Comparison of ENCODE assay signal across 14 cellular contexts in the genomic region with DNA sequence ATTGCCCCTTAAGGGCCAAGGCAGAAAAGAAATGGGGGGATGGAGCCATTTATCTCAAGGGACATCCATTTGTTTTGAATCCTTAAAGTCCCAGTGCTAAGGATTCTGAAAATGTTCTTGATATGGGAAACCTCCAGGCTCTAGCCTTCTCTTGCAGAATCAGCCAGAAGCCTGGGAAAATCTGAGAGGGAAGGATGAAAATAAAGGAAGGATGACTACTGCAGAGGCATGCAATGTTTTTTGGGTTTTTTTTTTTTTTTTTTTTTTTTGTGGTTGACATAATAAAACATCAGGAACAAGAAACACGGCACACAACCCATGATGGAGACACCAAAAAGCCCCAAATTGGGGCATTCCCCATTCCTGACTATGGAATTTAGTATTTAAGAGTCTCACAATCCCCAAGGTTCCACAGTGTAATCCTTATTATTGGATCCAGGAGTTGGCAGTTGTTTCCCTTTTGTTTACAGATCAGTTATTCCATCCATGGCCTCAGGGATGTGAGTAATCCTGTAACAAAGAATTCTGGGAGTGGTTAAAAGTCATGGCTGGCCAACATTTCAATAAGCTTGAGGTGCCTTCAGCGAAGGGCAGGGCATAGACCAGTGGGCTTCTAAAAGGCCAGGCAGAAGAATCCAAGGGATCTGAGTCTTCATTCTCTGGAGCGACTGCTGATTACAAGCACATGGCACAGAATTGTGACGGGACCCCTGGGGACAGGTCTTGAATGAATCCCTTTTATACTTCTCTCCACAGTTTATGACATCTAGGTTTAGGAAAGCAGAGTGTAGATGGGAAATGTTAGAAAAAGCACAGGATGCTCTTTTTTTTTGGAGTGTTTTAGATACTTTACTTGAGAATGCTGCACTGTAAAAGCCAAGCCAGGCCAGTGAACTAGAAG.
DNase-seq lines count a peak whose midpoint lies in the region; ATAC-seq, FAIRE-seq and TF ChIP-seq lines count a peak whose summit lies in the region.
"Had no signal": no experiment of that assay in that cellular context is flagged by ENCODE, and none has a peak within 500 bp of the region (broad histone marks: within the 10 kb centered on the region; RNA-seq: fewer than 3 reads in every experiment).

No MANE protein-coding gene starts in this region.

- H3K79me1 ChIP-seq in IMR-90 (ENCODE audit: low read depth in 1 of 2, low read length in 2 of 2), result no peaks in the 10 kb centered on the region

- 0 out of 2 replicates have a peak overlapping the region, but pooled peaks have one; percentile 9 for H2BK120ac ChIP-seq in IMR-90 (ENCODE audit: low read depth, low read length)

- TF ChIP-seq POLR2A in IMR-90 (IDR thresholded peaks at IDR 0.05; ENCODE audit: low read depth, low read length), result no peak

- CTCF ChIA-PET in IMR-90 (lab: Yijun Ruan, JAX), result no interaction called here

- H3K4me1 ChIP-seq in IMR-90 (ENCODE audit: control insufficient read depth, insufficient read depth, low read length) (peaks cover 9% of the 10 kb centered on the region), small intestine (ENCODE audit: control insufficient read depth in 2 of 2, insufficient read depth in 1 of 2, low read depth in 1 of 2, low read length in 1 of 2) (no peaks in the 10 kb centered on the region)

- H2BK5ac ChIP-seq in IMR-90 (ENCODE audit: low read depth, low read length, poor library complexity, severe bottlenecking), result peak overlapping the region; percentile 26

- no peak overlapping the region; the same call in 1 of the 2 replicates for H4K91ac ChIP-seq in IMR-90 (ENCODE audit: insufficient read depth, low read depth, low read length)

- H3K36me3 ChIP-seq in IMR-90 (ENCODE audit: control insufficient read depth, insufficient read depth, low read length) (no peaks in the 10 kb centered on the region), small intestine (ENCODE audit: control insufficient read depth in 2 of 2, insufficient read depth in 2 of 2, low read length in 2 of 2) (no peaks in the 10 kb centered on the region)
- H3K36me3 ChIP-seq: stomach had no signal

- no peak overlapping the region for H2BK20ac ChIP-seq in IMR-90 (ENCODE audit: low read depth, low read length)

- TF ChIP-seq CTCF in IMR-90 (conservative IDR thresholded peaks at IDR 0.05; ENCODE audit: low read depth, low read length), result no peak
- no peak for TF ChIP-seq CTCF in choroid plexus epithelial cell (conservative IDR thresholded peaks at IDR 0.05; ENCODE audit: low read depth, low read length)
- TF ChIP-seq CTCF in GM13977 (IDR thresholded peaks at IDR 0.05; ENCODE audit: extremely low read depth, insufficient read depth, missing control alignments), result no peak

- H3K9me3 ChIP-seq in IMR-90 (ENCODE audit: control insufficient read depth, insufficient read depth, low read length) (no peaks in the 10 kb centered on the region), small intestine (ENCODE audit: control insufficient read depth, low read depth) (no peaks in the 10 kb centered on the region)
- H3K9me3 ChIP-seq: stomach had no signal

- H3K27ac ChIP-seq in IMR-90 (ENCODE audit: insufficient read depth, low read length) (peak overlapping the region; percentile 67; the same call in 1 of the 2 replicates), small intestine (ENCODE audit: low read depth in 1 of 2, low read length in 1 of 2) (no peak overlapping the region)

- no peak overlapping the region for H3K4me3 ChIP-seq in IMR-90 (ENCODE audit: insufficient read depth, low read depth, low read length)
- no peak overlapping the region for H3K4me3 ChIP-seq in choroid plexus epithelial cell (ENCODE audit: low read depth, low read length)
- no peak overlapping the region for H3K4me3 ChIP-seq in small intestine (ENCODE audit: low read depth in 1 of 2, low read length in 2 of 2)
- H3K4me3 ChIP-seq: stomach had no signal

- peak overlapping the region; percentile 40 for H3K18ac ChIP-seq in IMR-90 (ENCODE audit: low read depth, low read length)

- H2BK15ac ChIP-seq in IMR-90 (ENCODE audit: low read depth, low read length), result no peak overlapping the region

- DNase-seq in AG08395 (ENCODE audit: low spot score) (peak; percentile 73), IMR-90 (peak; percentile 67), choroid plexus epithelial cell (ENCODE audit: low read depth) (peak; percentile 60), myocyte (ENCODE audit: low read depth) (peak; percentile 45), small intestine (no peak), cerebellar cortex (ENCODE audit: low spot score) (no peak), GM13977 (ENCODE audit: low spot score) (no peak)
- DNase-seq: activated T-cell treated with anti-CD3 and anti-CD28 coated beads, Interleukin-2, amount 50 U/mL, for 24 hours; CD4-positive, CD25-positive, alpha-beta regulatory T cell; effector memory CD8-positive, alpha-beta T cell; NCI-H2107; stimulated activated CD4-positive, alpha-beta T cell treated with anti-CD3 and anti-CD28 coated beads, Interleukin-15, amount 100 ng/mL, for 24 hours; stomach had no signal

- H2AK5ac ChIP-seq in IMR-90 (ENCODE audit: low read depth, low read length), result no peak overlapping the region

- FAIRE-seq in small intestine (lab: Jason Lieb, UNC), result no peak

- in situ Hi-C loops in IMR-90 (cut with MboI; ENCODE audit: low sequenced_read_pairs), result no loop called here
- in situ Hi-C loops in GM13977 (cut with MboI; ENCODE audit: low pct_unique_long_range_greater_than_20kb, low sequenced_read_pairs, unreplicated experiment), result no loop called here

- no peaks in the 10 kb centered on the region for H4K20me1 ChIP-seq in IMR-90 (ENCODE audit: insufficient read depth, low read length)

- ATAC-seq in IMR-90 (ENCODE audit: low read depth) (peak; percentile 52; the same call in 1 of the 2 replicates), HG03469 (IDR thresholded peaks at IDR 0.05; ENCODE audit: unreplicated experiment) (no peak)
- ATAC-seq: effector memory CD8-positive, alpha-beta T cell had no signal

- H3K4me2 ChIP-seq in IMR-90 (ENCODE audit: low read depth, low read length), result no peak overlapping the region

- H2AFZ ChIP-seq in IMR-90 (replicated peaks; ENCODE audit: low read length, poor library complexity), result no peak overlapping the region

- peak overlapping the region; percentile 7; the same call in 1 of the 2 replicates for H3K4ac ChIP-seq in IMR-90 (ENCODE audit: low read depth, low read length)

- 100% methylated on average over 1 of the region's 4 CpGs; no CpG with 5 or more reads in 1 of the 2 experiments for WGBS in IMR-90 (ENCODE audit: extremely low coverage in 2 of 2, insufficient read length in 1 of 2), 2 experiments
- WGBS in small intestine, 3 donors, result 73 to 86% (median 73%) methylated on average over 4 of the region's 4 CpGs

- POLR2A ChIA-PET in IMR-90 (lab: Charles Lee; ENCODE audit: unreplicated experiment), result no interaction called here

- no peaks in the 10 kb centered on the region for H3K9me1 ChIP-seq in IMR-90 (ENCODE audit: insufficient read depth, low read length)

- dilution Hi-C loops in IMR-90 (cut with HindIII; ENCODE audit: low sequenced_read_pairs, unreplicated experiment), result no loop called here

- no peak overlapping the region for H3K56ac ChIP-seq in IMR-90 (ENCODE audit: extremely low read depth, insufficient read depth, low read length)

- H4K8ac ChIP-seq in IMR-90 (ENCODE audit: low read depth in 2 of 2, low read length in 2 of 2), result no peak overlapping the region

- intact Hi-C loops in IMR-90 (cut with micrococcal nuclease), result no loop called here

- peak overlapping the region; percentile 43 for H4K5ac ChIP-seq in IMR-90 (ENCODE audit: low read depth, low read length)

- BruUV-seq in IMR-90 (replicated peaks; lab: Mats Ljungman, UMichigan), result no TSS peak

- H2AK9ac ChIP-seq in IMR-90 (replicated peaks; ENCODE audit: low read depth, low read length, poor library complexity), result no peak overlapping the region

- no peak for TF ChIP-seq RAD21 in IMR-90 (IDR thresholded peaks at IDR 0.05; ENCODE audit: low read length)

- H3K27me3 ChIP-seq in IMR-90 (ENCODE audit: control insufficient read depth, insufficient read depth, low read length) (no peaks in the 10 kb centered on the region), small intestine (ENCODE audit: control insufficient read depth in 2 of 2, insufficient read depth in 2 of 2, low read length in 2 of 2) (no peaks in the 10 kb centered on the region)
- H3K27me3 ChIP-seq: stomach had no signal

- H3K9ac ChIP-seq in IMR-90 (ENCODE audit: low read depth, low read length), result no peak overlapping the region

- H3K14ac ChIP-seq in IMR-90 (replicated peaks; ENCODE audit: low read depth, low read length), result no peak overlapping the region

- no peak overlapping the region for H3K23ac ChIP-seq in IMR-90 (ENCODE audit: low read depth, low read length)

TF ChIP-seq in IMR-90, 13 proteins besides CTCF, POLR2A, EP300 and RAD21:
- TF ChIP-seq MXI1 (IDR thresholded peaks at IDR 0.05; ENCODE audit: borderline replicate concordance, low read depth, low read length), result no peak
- TF ChIP-seq CEBPB (IDR thresholded peaks at IDR 0.05; ENCODE audit: low read depth, low read length), result no peak
- TF ChIP-seq MAZ (IDR thresholded peaks at IDR 0.05; ENCODE audit: borderline replicate concordance, low read depth, low read length), result no peak
- no peak for TF ChIP-seq RFX5 (IDR thresholded peaks at IDR 0.05; ENCODE audit: low read depth, low read length)

Comparison
In these comparisons a context has a peak if more than half of its experiments do, and no peak if none do; other contexts are left out.
1. DNase-seq: peak in AG08395 (single experiment), IMR-90 (single experiment), choroid plexus epithelial cell (single experiment) and myocyte (single experiment); none in small intestine (single experiment), cerebellar cortex (single experiment) and GM13977 (single experiment).